In the genomic region with DNA sequence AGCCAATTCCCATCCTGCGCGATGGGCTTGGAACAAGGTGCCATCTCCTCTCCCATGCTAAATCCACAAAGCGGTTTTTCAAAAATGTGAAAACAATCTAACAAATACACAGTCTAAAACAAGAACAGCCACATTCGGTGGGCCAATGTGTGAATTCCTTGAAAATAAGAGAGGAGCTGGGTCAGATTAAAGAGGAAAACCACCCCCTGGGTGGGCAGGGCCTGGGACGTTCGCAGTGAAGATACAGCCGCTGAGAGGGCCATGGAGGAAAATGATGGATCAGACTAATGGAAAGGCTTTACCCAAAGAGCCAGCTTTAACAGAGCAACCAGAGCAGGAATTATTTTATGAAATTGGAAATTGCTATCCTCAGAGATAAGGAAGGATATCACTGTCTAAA, we compare ENCODE assay signal across 4 cellular contexts. TPM values are rescaled to one million over a fixed set of nuclear protein-coding genes. Genes with fewer than 3 reads are reported as not detected.
"Had no signal": no experiment of that assay in that cellular context is flagged by ENCODE, and none has a peak within 500 bp of the region (broad histone marks: within the 10 kb centered on the region; RNA-seq: fewer than 3 reads in every experiment).

No MANE protein-coding gene starts in this region.

- ATAC-seq: GM12878 had no signal

- DNase-seq: GDM1, GF-D8 had no signal

- H3K4me3 ChIP-seq: GM12878 had no signal

RNA-seq across cellular contexts. Expression of a gene that starts 27.4 kb away (rescaled TPM):
- total RNA-seq: G401, GM12878 had no signal
